Comparison of ENCODE assay signal across 16 cellular contexts in the genomic region with DNA sequence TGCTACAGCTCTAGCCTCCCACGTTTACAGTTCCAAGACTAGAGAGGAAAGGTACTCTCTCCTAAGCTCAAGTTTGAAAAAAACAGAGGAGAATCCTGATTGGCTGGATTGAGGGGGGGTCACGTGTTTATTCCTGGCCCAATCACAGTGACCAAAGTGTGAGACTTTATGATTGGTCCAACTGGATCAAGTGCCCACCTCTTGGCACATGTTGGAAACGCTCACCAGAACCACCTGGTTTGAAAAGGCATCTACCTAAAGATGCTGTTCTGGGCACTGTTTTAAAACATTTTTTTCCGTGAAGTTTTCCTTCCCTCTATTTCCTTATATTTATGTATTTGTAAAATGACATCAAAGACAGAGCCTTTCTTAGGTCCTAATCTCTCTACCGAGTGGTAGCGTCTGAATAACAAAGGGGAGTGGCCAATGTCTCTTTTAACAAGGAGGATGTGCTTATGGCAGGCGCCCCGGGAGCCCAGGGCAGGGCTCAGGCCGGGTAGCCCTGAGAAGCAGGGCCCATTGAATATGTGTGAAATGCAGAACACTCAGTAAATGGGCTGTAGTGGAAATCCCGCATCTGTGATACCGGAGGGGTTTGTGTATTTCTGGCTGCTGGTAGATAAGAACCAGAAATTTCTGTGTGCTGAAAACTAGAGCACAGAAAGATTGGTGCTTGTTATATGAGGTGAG.
DNase-seq lines count a peak whose midpoint lies in the region; ATAC-seq and TF ChIP-seq lines count a peak whose summit lies in the region.
"Had no signal": no experiment of that assay in that cellular context is flagged by ENCODE, and none has a peak within 500 bp of the region (broad histone marks: within the 10 kb centered on the region; RNA-seq: fewer than 3 reads in every experiment).

No MANE protein-coding gene starts in this region.

- peaks cover 0 to 3% (median 0%) of the 10 kb centered on the region in 3 donors for H3K27me3 ChIP-seq in stomach

- H3K4me1 ChIP-seq in stomach: no peaks in the 10 kb centered on the region
- H3K4me1 ChIP-seq: A549, Caco-2 had no signal

- no peak for TF ChIP-seq POLR2A in stomach (IDR thresholded peaks at IDR 0.05)

- DNase-seq in ELF-1 (ENCODE audit: low read depth, low spot score) (peak; percentile 27), HT1080 (ENCODE audit: low read depth) (peak; percentile 37), iPS-NIHi11 (ENCODE audit: low spot score) (peak; percentile 40), OCI-M2 (lab: John Stamatoyannopoulos, UW; ENCODE audit: unreplicated experiment) (no peak), GM10248 (ENCODE audit: extremely low spot score) (no peak), stomach (no peak)
- DNase-seq: Caco-2; CD4-positive, alpha-beta T cell; NCI-H1105; NCI-H1694; NCI-H2081 treated with DMSO at 0.1 percent for 48 hours; NCI-H446 treated with DMSO at 0.1 percent for 48 hours; SHP77 treated with DMSO at 0.1 percent for 48 hours had no signal

- intact Hi-C loops in stomach (cut with DNase I; ENCODE audit: low total_unique reads): no loop called here

- H3K27ac ChIP-seq in VCaP (peak overlapping the region; percentile 25), stomach (no peak overlapping the region)
- H3K27ac ChIP-seq: A549 had no signal

- no peaks in the 10 kb centered on the region for H3K9me3 ChIP-seq in stomach
- H3K9me3 ChIP-seq: A549, Caco-2 had no signal

- H3K4me3 ChIP-seq in stomach: no peak overlapping the region
- H3K4me3 ChIP-seq: A549 had no signal

- H3K36me3 ChIP-seq in stomach: no peaks in the 10 kb centered on the region

- CTCF ChIA-PET in GM10248 (lab: Yijun Ruan, JAX): no interaction called here

- 43 to 68% (median 50%) methylated on average over 11 of the region's 11 CpGs for WGBS in stomach, 5 donors

- POLR2A ChIA-PET in GM10248 (lab: Yijun Ruan, JAX): no interaction called here

- TF ChIP-seq CTCF in VCaP (conservative IDR thresholded peaks at IDR 0.05) (no peak), GM10248 (IDR thresholded peaks at IDR 0.05; ENCODE audit: control extremely low read depth, extremely low read depth, low read depth, missing control alignments) (no peak), stomach (IDR thresholded peaks at IDR 0.05) (no peak)

- no peak for TF ChIP-seq EP300 in stomach (IDR thresholded peaks at IDR 0.05)

- ATAC-seq in HG03439 (IDR thresholded peaks at IDR 0.05; ENCODE audit: unreplicated experiment): no peak
- ATAC-seq: A549 had no signal

Comparison
In these comparisons a context has a peak if more than half of its experiments do, and no peak if none do; other contexts are left out.
1. DNase-seq: peak in ELF-1 (single experiment), HT1080 (single experiment) and iPS-NIHi11 (single experiment); none in OCI-M2 (single experiment), GM10248 (single experiment) and stomach (single experiment).